ENCODE assay signal across 11 cellular contexts in genomic region chr15:51335538-51335961, GRCh38.
DNase-seq lines count a peak whose midpoint lies in the region; ATAC-seq and TF ChIP-seq lines count a peak whose summit lies in the region.
"Had no signal": no experiment of that assay in that cellular context is flagged by ENCODE, and none has a peak within 500 bp of the region (broad histone marks: within the 10 kb centered on the region; RNA-seq: fewer than 3 reads in every experiment).

No MANE protein-coding gene starts in this region.

- H3K9me3 ChIP-seq in WERI-Rb-1 (ENCODE audit: severe bottlenecking), result peaks cover 3% of the 10 kb centered on the region

- ATAC-seq in GM19452 (IDR thresholded peaks at IDR 0.05; ENCODE audit: unreplicated experiment), result peak; percentile 77
- peak; percentile 81 for ATAC-seq in HG03108 (IDR thresholded peaks at IDR 0.05; ENCODE audit: unreplicated experiment)
- no peak for ATAC-seq in activated CD4-positive, CD25-positive, alpha-beta regulatory T cell treated with anti-CD3 and anti-CD28 coated beads, Interleukin-2, amount 50 U/mL, for 24 hours
- no peak for ATAC-seq in HG02840 (IDR thresholded peaks at IDR 0.05; ENCODE audit: low FRiP score, unreplicated experiment)

- POLR2A ChIA-PET in GM10248 (lab: Yijun Ruan, JAX), result no interaction called here

- TF ChIP-seq CTCF in GM10248 (IDR thresholded peaks at IDR 0.05; ENCODE audit: control extremely low read depth, extremely low read depth, low read depth, missing control alignments) (no peak), WERI-Rb-1 (IDR thresholded peaks at IDR 0.05; ENCODE audit: low read depth, low read length) (no peak)

- H3K36me3 ChIP-seq in WERI-Rb-1, result no peaks in the 10 kb centered on the region

- no peak overlapping the region for H3K4me3 ChIP-seq in WERI-Rb-1 (ENCODE audit: low read depth, low read length)

- peak; percentile 55 for DNase-seq in GM10248 (ENCODE audit: extremely low spot score)
- no peak for DNase-seq in WERI-Rb-1
- no peak for DNase-seq in T1000 (lab: John Stamatoyannopoulos, UW)
- DNase-seq in cerebellar nuclear complex (lab: John Stamatoyannopoulos, UW), result no peak
- DNase-seq: activated naive CD4-positive, alpha-beta T cell treated with anti-CD3 and anti-CD28 coated beads, Interleukin-2, amount 50 U/mL, for 16 hours; effector CD4-positive, alpha-beta T cell; NK-92 treated with Interleukin-12 subunit alpha and Interleukin-12 subunit beta, amount 100 ng/mL, for 24 hours had no signal

- peak overlapping the region; percentile 11; the same call in 1 of the 2 replicates for H3K27ac ChIP-seq in WERI-Rb-1

- H3K27me3 ChIP-seq in WERI-Rb-1 (ENCODE audit: insufficient read depth, low read depth, severe bottlenecking), result no peaks in the 10 kb centered on the region

- CTCF ChIA-PET in GM10248 (lab: Yijun Ruan, JAX), result no interaction called here

Comparison
In these comparisons a context has a peak if more than half of its experiments do, and no peak if none do; other contexts are left out.
1. ATAC-seq: peak in GM19452 (single experiment) and HG03108 (single experiment); none in activated CD4-positive, CD25-positive, alpha-beta regulatory T cell treated with anti-CD3 and anti-CD28 coated beads, Interleukin-2, amount 50 U/mL, for 24 hours (0 of 2) and HG02840 (single experiment).